Comparison of ENCODE assay signal across 23 cellular contexts in the genomic region with DNA sequence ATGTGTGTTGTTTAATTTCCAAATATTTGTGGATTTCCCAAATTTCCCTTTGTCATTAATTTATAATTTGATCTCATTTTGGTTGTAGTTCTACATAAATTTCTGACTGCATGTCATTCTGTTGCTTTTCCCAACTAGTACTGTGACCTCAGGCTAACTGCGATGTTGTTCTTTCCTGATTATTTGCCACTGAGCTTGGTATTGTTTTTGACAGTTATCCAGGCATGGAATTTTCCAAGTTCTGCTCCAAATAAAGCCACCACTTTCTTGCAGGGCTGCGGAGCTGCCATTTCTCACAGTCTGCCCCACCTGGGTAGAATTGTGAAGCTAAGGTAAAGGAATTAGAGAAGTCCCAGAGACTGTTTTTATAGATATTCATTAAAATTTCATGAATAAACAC.
"Had no signal": no experiment of that assay in that cellular context is flagged by ENCODE, and none has a peak within 500 bp of the region (broad histone marks: within the 10 kb centered on the region; RNA-seq: fewer than 3 reads in every experiment).

No MANE protein-coding gene starts in this region.

- H3K4me3 Mint-ChIP-seq: activated CD8-positive, alpha-beta T cell treated with anti-CD3 and anti-CD28 coated beads for 36 hours; activated naive CD8-positive, alpha-beta T cell treated with anti-CD3 and anti-CD28 coated beads, Interleukin-2, amount 10 ng/mL, durations not matched to agents 7 days and 5 days; activated T-cell treated with anti-CD3 and anti-CD28 coated beads, Interleukin-2, amount 50 U/mL, for 72 hours; T-helper 2 cell treated with Interferon-gamma antibody and Interleukin-4, amounts not matched to agents 5 μg/mL and 100 μg/mL, for 36 hours had no signal

- H3K4me1 ChIP-seq: adrenal gland, body of pancreas had no signal

- ATAC-seq: activated CD4-positive, CD25-positive, alpha-beta regulatory T cell treated with anti-CD3 and anti-CD28 coated beads, Interleukin-2, amount 50 U/mL, for 24 hours; activated CD8-positive, alpha-beta T cell treated with anti-CD3 and anti-CD28 coated beads for 36 hours; activated T-cell treated with anti-CD3 and anti-CD28 coated beads, Interleukin-2, amount 50 U/mL, for 72 hours; body of pancreas had no signal

- H3K4me3 ChIP-seq: adrenal gland, body of pancreas, MG63, SK-N-MC had no signal

- FAIRE-seq: bronchial epithelial cell had no signal

- H3K9me3 ChIP-seq: adrenal gland, body of pancreas, MG63 had no signal

- H3K9me3 Mint-ChIP-seq: activated CD8-positive, alpha-beta T cell treated with anti-CD3 and anti-CD28 coated beads for 36 hours; activated naive CD8-positive, alpha-beta T cell treated with anti-CD3 and anti-CD28 coated beads, Interleukin-2, amount 10 ng/mL, durations not matched to agents 7 days and 5 days; activated T-cell treated with anti-CD3 and anti-CD28 coated beads, Interleukin-2, amount 50 U/mL, for 72 hours; T-helper 2 cell treated with Interferon-gamma antibody and Interleukin-4, amounts not matched to agents 5 μg/mL and 100 μg/mL, for 36 hours had no signal

- H3K27ac Mint-ChIP-seq: activated CD8-positive, alpha-beta T cell treated with anti-CD3 and anti-CD28 coated beads for 36 hours; activated naive CD8-positive, alpha-beta T cell treated with anti-CD3 and anti-CD28 coated beads, Interleukin-2, amount 10 ng/mL, durations not matched to agents 7 days and 5 days; activated T-cell treated with anti-CD3 and anti-CD28 coated beads, Interleukin-2, amount 50 U/mL, for 72 hours; T-helper 2 cell treated with Interferon-gamma antibody and Interleukin-4, amounts not matched to agents 5 μg/mL and 100 μg/mL, for 36 hours had no signal

- H3K27me3 ChIP-seq: body of pancreas, MG63 had no signal

- DNase-seq: activated CD4-positive, alpha-beta T cell treated with anti-CD3 and anti-CD28 coated beads for 4 hours; activated CD8-positive, alpha-beta memory T cell treated with anti-CD3 and anti-CD28 coated beads, Interleukin-2, amount 50 U/mL, for 4 hours; activated CD8-positive, alpha-beta T cell treated with anti-CD3 and anti-CD28 coated beads for 36 hours; activated naive CD4-positive, alpha-beta T cell treated with anti-CD3 and anti-CD28 coated beads, Interleukin-2, amount 50 U/mL, for 16 hours; activated naive CD8-positive, alpha-beta T cell treated with anti-CD3 and anti-CD28 coated beads, Interleukin-2, amount 10 ng/mL, durations not matched to agents 7 days and 5 days; activated T-cell treated with anti-CD3 and anti-CD28 coated beads, Interleukin-2, amount 50 U/mL, for 72 hours; adrenal gland; anterior cingulate cortex; body of pancreas; central memory CD4-positive, alpha-beta T cell; MG63; MV-4-11; NCI-H1092 treated with DMSO at 0.1 percent for 48 hours; NCI-H1436; NCI-H1694 treated with DMSO at 0.1 percent for 48 hours; NCI-H2029 treated with DMSO at 0.1 percent for 48 hours; NCI-H446; NCI-H524; SW 1271 had no signal

- H3K27me3 Mint-ChIP-seq: activated CD8-positive, alpha-beta T cell treated with anti-CD3 and anti-CD28 coated beads for 36 hours had no signal

- H3K36me3 ChIP-seq: adrenal gland, MG63 had no signal

- H3K4me1 Mint-ChIP-seq: activated naive CD8-positive, alpha-beta T cell treated with anti-CD3 and anti-CD28 coated beads, Interleukin-2, amount 10 ng/mL, durations not matched to agents 7 days and 5 days had no signal

- H3K36me3 Mint-ChIP-seq: activated naive CD8-positive, alpha-beta T cell treated with anti-CD3 and anti-CD28 coated beads, Interleukin-2, amount 10 ng/mL, durations not matched to agents 7 days and 5 days had no signal

- H3K27ac ChIP-seq: adrenal gland, body of pancreas, SK-N-MC had no signal
